In genomic region chr6:159999240-159999671, GRCh38 we compare ENCODE assay signal across 18 cellular contexts. TPM values are rescaled to one million over a fixed set of nuclear protein-coding genes. Genes with fewer than 3 reads are reported as not detected.
DNase-seq lines count a peak whose midpoint lies in the region; ATAC-seq and TF ChIP-seq lines count a peak whose summit lies in the region.
"Had no signal": no experiment of that assay in that cellular context is flagged by ENCODE, and none has a peak within 500 bp of the region (broad histone marks: within the 10 kb centered on the region; RNA-seq: fewer than 3 reads in every experiment).

No MANE protein-coding gene starts in this region.

- CTCF ChIA-PET in activated CD4-positive, alpha-beta T cell treated with anti-CD3 and anti-CD28 coated beads for 36 hours (lab: Charles Lee) = interaction anchor here (0.7 to 3.3 kb wide), 3 partner anchors 9 to 13 kb away, joined by 3 to 14 read pairs (median 4); no protein-coding TSS in a partner anchor

- H3K4me3 Mint-ChIP-seq in activated CD4-positive, alpha-beta T cell treated with anti-CD3 and anti-CD28 coated beads for 36 hours = no peak overlapping the region
- peak overlapping the region; percentile 42 for H3K4me3 Mint-ChIP-seq in activated naive CD8-positive, alpha-beta T cell treated with anti-CD3 and anti-CD28 coated beads, Interleukin-2, amount 10 ng/mL, durations not matched to agents 7 days and 5 days

- intact Hi-C loops in activated CD4-positive, alpha-beta T cell treated with anti-CD3 and anti-CD28 coated beads for 36 hours (cut with DNase I, micrococcal nuclease) = no loop called here

- peak; percentile 66 for ATAC-seq in activated CD4-positive, alpha-beta T cell treated with anti-CD3 and anti-CD28 coated beads for 36 hours
- ATAC-seq in activated naive CD8-positive, alpha-beta T cell treated with anti-CD3 and anti-CD28 coated beads, Interleukin-2, amount 10 ng/mL, durations not matched to agents 7 days and 5 days (ENCODE audit: low read depth) = peak; percentile 62
- ATAC-seq in left lobe of liver (no peak), GM18520 (IDR thresholded peaks at IDR 0.05; ENCODE audit: unreplicated experiment) (no peak)
- ATAC-seq: sciatic nerve had no signal

- peak overlapping the region; percentile 74 for H3K27ac Mint-ChIP-seq in activated CD4-positive, alpha-beta T cell treated with anti-CD3 and anti-CD28 coated beads for 36 hours
- peak overlapping the region; percentile 40 for H3K27ac Mint-ChIP-seq in activated naive CD8-positive, alpha-beta T cell treated with anti-CD3 and anti-CD28 coated beads, Interleukin-2, amount 10 ng/mL, durations not matched to agents 7 days and 5 days

- no peaks in the 10 kb centered on the region for H3K27me3 ChIP-seq in smooth muscle cell (ENCODE audit: low read depth)
- H3K27me3 ChIP-seq: BE2C, upper lobe of left lung had no signal

- peaks cover 61% of the 10 kb centered on the region for H3K4me1 Mint-ChIP-seq in activated CD4-positive, alpha-beta T cell treated with anti-CD3 and anti-CD28 coated beads for 36 hours
- H3K4me1 Mint-ChIP-seq in activated naive CD8-positive, alpha-beta T cell treated with anti-CD3 and anti-CD28 coated beads, Interleukin-2, amount 10 ng/mL, durations not matched to agents 7 days and 5 days = peaks cover 34% of the 10 kb centered on the region

- H3K9me3 Mint-ChIP-seq in activated CD4-positive, alpha-beta T cell treated with anti-CD3 and anti-CD28 coated beads for 36 hours (ENCODE audit: low read depth) = peaks cover 4% of the 10 kb centered on the region
- H3K9me3 Mint-ChIP-seq in activated naive CD8-positive, alpha-beta T cell treated with anti-CD3 and anti-CD28 coated beads, Interleukin-2, amount 10 ng/mL, durations not matched to agents 7 days and 5 days = peaks cover 14% of the 10 kb centered on the region

- peaks cover 83% of the 10 kb centered on the region for H3K79me2 ChIP-seq in smooth muscle cell (ENCODE audit: low read depth)

- no peaks in the 10 kb centered on the region for H3K36me3 ChIP-seq in smooth muscle cell (ENCODE audit: low read depth)

- no peak overlapping the region for H2AFZ ChIP-seq in smooth muscle cell (ENCODE audit: low read depth)

- no peak overlapping the region for H3K9ac ChIP-seq in smooth muscle cell (ENCODE audit: low read depth)

- no peaks in the 10 kb centered on the region for H3K4me1 ChIP-seq in smooth muscle cell (ENCODE audit: low read depth)
- H3K4me1 ChIP-seq: BE2C had no signal

- H3K27me3 Mint-ChIP-seq in activated CD4-positive, alpha-beta T cell treated with anti-CD3 and anti-CD28 coated beads for 36 hours = no peaks in the 10 kb centered on the region
- no peaks in the 10 kb centered on the region for H3K27me3 Mint-ChIP-seq in activated naive CD8-positive, alpha-beta T cell treated with anti-CD3 and anti-CD28 coated beads, Interleukin-2, amount 10 ng/mL, durations not matched to agents 7 days and 5 days

- DNase-seq in activated CD4-positive, alpha-beta T cell treated with anti-CD3 and anti-CD28 coated beads for 36 hours = no peak
- no peak for DNase-seq in activated CD4-positive, alpha-beta T cell treated with anti-CD3 and anti-CD28 coated beads, Interleukin-2, amount 50 U/mL, for 1 hour
- peak; percentile 89 for DNase-seq in Jurkat, Clone E6-1 (ENCODE audit: low read depth, low spot score)
- no peak for DNase-seq in activated naive CD8-positive, alpha-beta T cell treated with anti-CD3 and anti-CD28 coated beads, Interleukin-2, amount 10 ng/mL, durations not matched to agents 7 days and 5 days
- no peak for DNase-seq in smooth muscle cell (lab: John Stamatoyannopoulos, UW; ENCODE audit: unreplicated experiment)
- no peak for DNase-seq in left lobe of liver (ENCODE audit: low spot score)
- DNase-seq in NCI-H187 treated with DMSO at 0.1 percent for 48 hours (lab: John Stamatoyannopoulos, UW) = no peak
- DNase-seq: activated CD8-positive, alpha-beta memory T cell treated with anti-CD3 and anti-CD28 coated beads for 24 hours; activated effector memory CD4-positive, alpha-beta T cell treated with Interleukin-2 at 50 U/mL for 16 hours; BE2C; effector CD8-positive, alpha-beta T cell; KG1; NCI-H1105 treated with DMSO at 0.1 percent for 48 hours; NCI-H524; SW 1271; upper lobe of left lung had no signal

- no peak overlapping the region for H3K4me3 ChIP-seq in Jurkat, Clone E6-1 (ENCODE audit: low read length)
- H3K4me3 ChIP-seq in smooth muscle cell = no peak overlapping the region
- H3K4me3 ChIP-seq: upper lobe of left lung had no signal

- H4K20me1 ChIP-seq in smooth muscle cell (ENCODE audit: low read depth) = peaks cover 97% of the 10 kb centered on the region

- no peaks in the 10 kb centered on the region for H3F3A ChIP-seq in smooth muscle cell (ENCODE audit: low read depth)

- POLR2A ChIA-PET in activated CD4-positive, alpha-beta T cell treated with anti-CD3 and anti-CD28 coated beads for 36 hours (lab: Charles Lee) = interaction anchor here (0.7 kb wide), 1 partner anchor 43 kb away, joined by 3 read pairs; no protein-coding TSS in a partner anchor
- POLR2A ChIA-PET in activated naive CD8-positive, alpha-beta T cell treated with anti-CD3 and anti-CD28 coated beads, Interleukin-2, amount 10 ng/mL, durations not matched to agents 7 days and 5 days (lab: Charles Lee) = no interaction called here

- TF ChIP-seq CTCF in smooth muscle cell (IDR thresholded peaks at IDR 0.05; ENCODE audit: borderline replicate concordance, insufficient read depth, poor library complexity, severe bottlenecking) = no peak

- no peak overlapping the region for H3K4me2 ChIP-seq in smooth muscle cell

- peaks cover 45% of the 10 kb centered on the region for H3K36me3 Mint-ChIP-seq in activated CD4-positive, alpha-beta T cell treated with anti-CD3 and anti-CD28 coated beads for 36 hours (ENCODE audit: low read depth)
- peaks cover 62% of the 10 kb centered on the region for H3K36me3 Mint-ChIP-seq in activated naive CD8-positive, alpha-beta T cell treated with anti-CD3 and anti-CD28 coated beads, Interleukin-2, amount 10 ng/mL, durations not matched to agents 7 days and 5 days

- peak overlapping the region; percentile 29 for H3K27ac ChIP-seq in smooth muscle cell (ENCODE audit: low read depth)
- H3K27ac ChIP-seq: upper lobe of left lung had no signal

- WGBS in smooth muscle cell (ENCODE audit: low lambda C conversion rate) = 75% methylated on average over 6 of the region's 6 CpGs

- H3K9me3 ChIP-seq in smooth muscle cell (replicated peaks; ENCODE audit: low read depth) = no peaks in the 10 kb centered on the region
- H3K9me3 ChIP-seq: BE2C, upper lobe of left lung had no signal

RNA-seq across cellular contexts. Expression of gene IGF2R, which starts 30.4 kb away (rescaled TPM):
- total RNA-seq in activated CD4-positive, alpha-beta T cell treated with anti-CD3 and anti-CD28 coated beads for 36 hours = 10 to 100 TPM; 55.6 to 65.6 TPM
- polyA plus RNA-seq in Jurkat, Clone E6-1 (2012; ENCODE audit: insufficient read depth, insufficient read length) = 53.7 TPM
- 10 to 100 TPM; 75.0 to 77.7 TPM for total RNA-seq in activated naive CD8-positive, alpha-beta T cell treated with anti-CD3 and anti-CD28 coated beads, Interleukin-2, amount 10 ng/mL, durations not matched to agents 7 days and 5 days
- 64.5 and 77.4 TPM in 2 replicates for total RNA-seq in smooth muscle cell
- 43.9 and 44.7 TPM in 2 replicates for polyA plus RNA-seq in smooth muscle cell
- 51.5 TPM for total RNA-seq in left lobe of liver

Comparison
In these comparisons a context has a peak if more than half of its experiments do, and no peak if none do; other contexts are left out.
1. ATAC-seq: peak in activated CD4-positive, alpha-beta T cell treated with anti-CD3 and anti-CD28 coated beads for 36 hours (single experiment) and activated naive CD8-positive, alpha-beta T cell treated with anti-CD3 and anti-CD28 coated beads, Interleukin-2, amount 10 ng/mL, durations not matched to agents 7 days and 5 days (single experiment); none in left lobe of liver (single experiment) and GM18520 (single experiment).